13 cellular contexts compared by ENCODE assay signal in the genomic region with DNA sequence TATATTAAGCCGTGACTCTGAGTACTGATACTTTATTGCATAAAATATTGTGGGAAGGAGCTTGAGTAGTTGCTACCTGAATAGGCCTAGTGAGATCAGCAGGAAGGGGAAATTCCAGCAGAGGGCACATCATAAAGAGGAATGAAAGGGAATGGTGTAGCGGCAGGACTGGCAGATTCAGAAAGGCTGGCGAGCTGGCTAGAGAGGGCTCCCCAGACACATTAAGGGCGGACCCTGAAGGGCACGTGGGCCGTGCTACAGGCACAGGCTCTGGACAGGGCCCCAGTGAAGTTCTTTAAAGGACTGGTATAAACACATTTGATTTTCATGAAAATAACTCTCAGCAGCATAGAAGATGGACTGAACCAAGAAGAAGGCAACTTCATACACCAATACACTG. TPM values are rescaled to one million over a fixed set of nuclear protein-coding genes. Genes with fewer than 3 reads are reported as not detected.
DNase-seq lines count a peak whose midpoint lies in the region; ATAC-seq and TF ChIP-seq lines count a peak whose summit lies in the region.
"Had no signal": no experiment of that assay in that cellular context is flagged by ENCODE, and none has a peak within 500 bp of the region (broad histone marks: within the 10 kb centered on the region; RNA-seq: fewer than 3 reads in every experiment).

No MANE protein-coding gene starts in this region.

- H3K36me3 Mint-ChIP-seq in MCF 10A (ENCODE audit: insufficient read depth, unreplicated experiment), result peaks cover 29% of the 10 kb centered on the region
- H3K36me3 Mint-ChIP-seq in T-cell, result peaks cover 22% of the 10 kb centered on the region

- H3K4me3 ChIP-seq in breast epithelium, result no peak overlapping the region
- no peak overlapping the region for H3K4me3 ChIP-seq in upper lobe of left lung
- H3K4me3 ChIP-seq: skin epidermis had no signal

- intact Hi-C loops in MCF 10A (cut with micrococcal nuclease) (no loop called here), breast epithelium (cut with DNase I; ENCODE audit: low total_unique reads) (no loop called here)

- H3K4me1 Mint-ChIP-seq in MCF 10A (ENCODE audit: insufficient read depth, unreplicated experiment), result peaks cover 41% of the 10 kb centered on the region
- H3K4me1 Mint-ChIP-seq in T-cell, result peaks cover 78 to 80% (median 80%) of the 10 kb centered on the region in 3 donors

- DNase-seq in MCF 10A (ENCODE audit: unreplicated experiment) (peak; percentile 11), breast epithelium (ENCODE audit: low spot score in 2 of 2) (no peak), T-cell (no peak), epithelial cell of prostate (ENCODE audit: low read depth, low spot score) (no peak), upper lobe of left lung (peak in 1 of 2 donors; percentile 16), NCI-H1105 treated with DMSO at 0.1 percent for 48 hours (lab: John Stamatoyannopoulos, UW) (no peak)
- DNase-seq in stimulated activated CD4-positive, alpha-beta T cell treated with anti-CD3 and anti-CD28 coated beads, Interleukin-2, amount 100 ng/mL, for 24 hours, result no peak
- DNase-seq: activated gamma-delta T cell, Kasumi-1, PC-3 had no signal

- H3K4me1 ChIP-seq in breast epithelium (peaks cover 0 to 9% of the 10 kb centered on the region in 2 donors), upper lobe of left lung (peaks cover 34 to 51% (median 40%) of the 10 kb centered on the region in 4 donors)

- H3K9me3 Mint-ChIP-seq in MCF 10A (ENCODE audit: unreplicated experiment) (no peaks in the 10 kb centered on the region), T-cell (no peaks in the 10 kb centered on the region)

- H3K4me3 Mint-ChIP-seq in MCF 10A (ENCODE audit: unreplicated experiment), result no peak overlapping the region
- peak overlapping the region in 2 of 3 donors; percentile 70 to 71 for H3K4me3 Mint-ChIP-seq in T-cell

- TF ChIP-seq CTCF in MCF 10A (IDR thresholded peaks at IDR 0.05; ENCODE audit: unreplicated experiment), result no peak
- TF ChIP-seq CTCF in breast epithelium (IDR thresholded peaks at IDR 0.05), result no peak
- TF ChIP-seq CTCF in upper lobe of left lung (IDR thresholded peaks at IDR 0.05), result no peak

- TF ChIP-seq POLR2A in breast epithelium (IDR thresholded peaks at IDR 0.05) (no peak), upper lobe of left lung (IDR thresholded peaks at IDR 0.05) (no peak)

- no peaks in the 10 kb centered on the region for H3K9me3 ChIP-seq in breast epithelium
- H3K9me3 ChIP-seq in upper lobe of left lung, result no peaks in the 10 kb centered on the region

- no peak for TF ChIP-seq EP300 in upper lobe of left lung (IDR thresholded peaks at IDR 0.05)

- H3K36me3 ChIP-seq in breast epithelium (no peaks in the 10 kb centered on the region), upper lobe of left lung (peaks cover 0 to 4% (median 0%) of the 10 kb centered on the region in 4 donors)

- WGBS in upper lobe of left lung, 2 donors, result 93 to 98% methylated on average over 6 of the region's 6 CpGs

- H3K27me3 Mint-ChIP-seq in MCF 10A (ENCODE audit: insufficient read depth, unreplicated experiment) (no peaks in the 10 kb centered on the region), T-cell (no peaks in the 10 kb centered on the region)

- no TSS peak for BruUV-seq in MCF 10A (replicated peaks; lab: Mats Ljungman, UMichigan)

- H3K27ac Mint-ChIP-seq in MCF 10A (ENCODE audit: low read depth, unreplicated experiment) (no peak overlapping the region), T-cell (peak overlapping the region; percentile 86 to 90)

- CTCF ChIA-PET in MCF 10A (lab: Yijun Ruan, JAX), result interaction anchor here (0.6 to 1.7 kb wide), 6 partner anchors 21 to 113 kb away, joined by 3 to 6 read pairs (median 4); no protein-coding TSS in a partner anchor
- CTCF ChIA-PET in T-cell (lab: Charles Lee), result no interaction called here

- POLR2A ChIA-PET in MCF 10A (lab: Yijun Ruan, JAX) (interaction anchor here (1.0 to 2.9 kb wide), 5 partner anchors 14 to 49 kb away, joined by 3 to 19 read pairs (median 5); a partner anchor contains a TSS), T-cell (lab: Charles Lee) (interaction anchor here (0.5 to 0.7 kb wide), 3 partner anchors 42 to 170 kb away, joined by 4 to 10 read pairs (median 7); no protein-coding TSS in a partner anchor)

- no peak for ATAC-seq in T-cell (replicated peaks in 1 of 4)
- ATAC-seq in upper lobe of left lung (ENCODE audit: low FRiP score in 2 of 2), result no peak
- ATAC-seq in GM21825 (IDR thresholded peaks at IDR 0.05; ENCODE audit: unreplicated experiment), result no peak
- ATAC-seq: PC-3 had no signal

- no peaks in the 10 kb centered on the region for H3K27me3 ChIP-seq in breast epithelium
- no peaks in the 10 kb centered on the region for H3K27me3 ChIP-seq in upper lobe of left lung

- no peak overlapping the region for H3K27ac ChIP-seq in breast epithelium
- H3K27ac ChIP-seq in epithelial cell of prostate, result peak overlapping the region; percentile 99
- H3K27ac ChIP-seq in upper lobe of left lung, result peak overlapping the region in 3 of 4 donors; percentile 19 to 88 (median 87)
- H3K27ac ChIP-seq: HL-60 had no signal

RNA-seq across cellular contexts. Expression of a gene that starts 43.0 kb away (rescaled TPM):
- total RNA-seq in MCF 10A (2022), result 60.0 and 75.2 TPM in 2 replicates
- total RNA-seq in breast epithelium, result 10 to 100 TPM; 38.4 to 57.1 (median 53.7) TPM
- total RNA-seq in T-cell, result 10 to 100 TPM; 44.8 to 78.4 (median 57.2) TPM
- 100 to 1,000 TPM in 1 of 6 donors, 10 to 100 TPM in 5; 31.9 to 119 (median 54.0) TPM for total RNA-seq in upper lobe of left lung

Comparison
In these comparisons a context has a peak if more than half of its experiments do, and no peak if none do; other contexts are left out.
1. H3K27ac ChIP-seq: peak in epithelial cell of prostate (single experiment) and upper lobe of left lung (3 of 4); none in breast epithelium (0 of 2).